ENCODE assay signal across 1 cellular context in the genomic region with DNA sequence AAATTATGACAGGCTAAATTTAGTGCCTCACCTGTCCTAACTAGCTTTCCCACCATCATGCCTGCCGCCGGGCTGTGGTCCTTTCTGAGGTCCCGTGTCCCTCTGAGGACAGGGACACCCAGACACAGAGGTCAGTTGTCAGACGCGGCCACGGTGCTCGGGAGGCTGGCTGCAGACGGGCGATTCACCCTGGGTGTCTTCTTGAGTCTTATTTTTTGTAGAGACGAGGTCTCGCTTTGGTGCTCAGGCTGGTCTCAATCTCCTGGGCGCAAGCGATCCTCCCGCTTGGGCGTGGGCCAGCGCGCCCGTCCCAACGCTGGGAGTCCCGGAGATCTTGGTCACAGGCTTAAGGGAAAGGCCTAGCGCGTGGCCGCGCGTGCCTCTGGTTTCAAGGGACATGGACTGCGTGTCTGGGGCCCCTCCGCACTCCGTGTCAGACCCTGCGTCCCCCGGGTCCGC.
TF ChIP-seq lines count a peak whose summit lies in the region.

No MANE protein-coding gene starts in this region.

TF ChIP-seq in liver, 16 proteins besides CTCF, POLR2A, EP300 and RAD21:
- TF ChIP-seq GABPA (IDR thresholded peaks at IDR 0.05 in 1 of 2, conservative IDR thresholded peaks at IDR 0.05 in 1 of 2) (no peak), EGR1 (IDR thresholded peaks at IDR 0.05; ENCODE audit: low read depth in 2 of 2) (no peak), HNF4G (IDR thresholded peaks at IDR 0.05) (no peak), HNF4A (conservative IDR thresholded peaks at IDR 0.05) (no peak), MAX (IDR thresholded peaks at IDR 0.05) (no peak), YY1 (IDR thresholded peaks at IDR 0.05) (no peak)
